ENCODE assay signal across 8 cellular contexts in the genomic region with DNA sequence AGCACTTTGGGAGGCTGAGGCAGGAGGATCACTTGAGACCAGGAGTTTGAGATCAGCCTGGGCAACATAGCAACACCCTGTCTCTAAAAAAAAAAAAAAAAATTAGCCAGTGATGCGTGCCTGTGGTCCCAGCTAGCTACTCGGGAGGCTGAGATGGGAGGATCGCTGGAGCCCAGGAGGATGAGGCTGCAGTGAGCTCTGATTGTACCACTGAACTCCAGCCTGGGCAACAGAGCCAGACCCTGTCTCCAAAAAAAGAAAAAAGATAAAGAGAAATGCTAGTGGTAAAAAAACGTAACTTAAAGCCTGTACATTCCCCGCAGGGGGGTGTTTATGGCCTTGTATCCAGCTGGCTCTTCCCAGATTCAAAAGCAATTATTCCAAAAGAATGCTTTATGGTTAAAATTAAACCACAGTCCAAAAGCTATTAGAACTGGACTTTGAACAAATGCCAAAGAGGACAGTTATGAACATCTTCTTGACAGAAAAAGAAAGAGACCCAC. TPM values are rescaled to one million over a fixed set of nuclear protein-coding genes. Genes with fewer than 3 reads are reported as not detected.
DNase-seq lines count a peak whose midpoint lies in the region; ATAC-seq, FAIRE-seq and TF ChIP-seq lines count a peak whose summit lies in the region.

No MANE protein-coding gene starts in this region.

- no peak for DNase-seq in Panc1 (ENCODE audit: low read depth, low spot score)
- DNase-seq in epithelial cell of proximal tubule (ENCODE audit: low read depth) = no peak
- peak; percentile 47 for DNase-seq in posterior vena cava (ENCODE audit: low spot score)
- DNase-seq in hepatic stellate cell (ENCODE audit: low spot score) = no peak
- no peak for DNase-seq in NCI-H187 (lab: John Stamatoyannopoulos, UW)
- no peak for DNase-seq in NCI-H187 treated with DMSO at 0.1 percent for 48 hours (lab: John Stamatoyannopoulos, UW)
- no peak for DNase-seq in GM12891 (ENCODE audit: insufficient read length, low spot score)

- H3K27me3 ChIP-seq in Panc1 (ENCODE audit: control insufficient read depth, insufficient read depth, low read length) = no peaks in the 10 kb centered on the region

- in situ Hi-C loops in Panc1 (cut with HindIII; ENCODE audit: low pct_unique_long_range_greater_than_20kb, low sequenced_read_pairs) = no loop called here

- peak overlapping the region; percentile 93 for H3K9ac ChIP-seq in ES-I3 (ENCODE audit: low read depth, low read length)

- H3K36me3 ChIP-seq in ES-I3 (ENCODE audit: insufficient read depth, low read length) (no peaks in the 10 kb centered on the region), Panc1 (ENCODE audit: control insufficient read depth, insufficient read depth, low read length) (no peaks in the 10 kb centered on the region)

- no peak for TF ChIP-seq POLR2A in GM12891 (IDR thresholded peaks at IDR 0.05; ENCODE audit: low read depth, low read length)

- no peaks in the 10 kb centered on the region for H3K4me1 ChIP-seq in ES-I3 (ENCODE audit: insufficient read depth, low read length)
- H3K4me1 ChIP-seq in Panc1 (ENCODE audit: control insufficient read depth, insufficient read depth, low read length) = 0 out of 2 replicates have a peak, but pooled peaks cover 3% of the 10 kb centered on the region

- ATAC-seq in Panc1 = no peak

- POLR2A ChIA-PET in Panc1 (lab: Charles Lee) = interaction anchor here (0.6 to 0.7 kb wide), 2 partner anchors 48 to 108 kb away, joined by 3 to 14 read pairs; no protein-coding TSS in a partner anchor

- H3K4me3 ChIP-seq in Panc1 (ENCODE audit: low read depth in 2 of 2, low read length in 2 of 2) = peak overlapping the region; percentile 64 to 77
- peak overlapping the region; percentile 64 for H3K4me3 ChIP-seq in epithelial cell of proximal tubule (ENCODE audit: low read depth, low read length)

- FAIRE-seq in GM12891 (lab: Jason Lieb, UNC) = no peak

- peak overlapping the region; percentile 80 for H3K27ac ChIP-seq in Panc1 (ENCODE audit: low read length)

- CTCF ChIA-PET in Panc1 (lab: Charles Lee) = interaction anchor here (0.6 to 2.3 kb wide), 7 partner anchors 13 to 110 kb away, joined by 3 to 24 read pairs (median 6); partner anchors contain the start of genes AP5B1 and KAT5

- no peaks in the 10 kb centered on the region for H3K9me3 ChIP-seq in ES-I3 (ENCODE audit: control insufficient read depth, insufficient read depth, low read length)
- H3K9me3 ChIP-seq in Panc1 (ENCODE audit: control insufficient read depth, insufficient read depth, low read depth, low read length) = no peaks in the 10 kb centered on the region

- TF ChIP-seq CTCF in Panc1 (IDR thresholded peaks at IDR 0.05) (no peak), epithelial cell of proximal tubule (conservative IDR thresholded peaks at IDR 0.05; ENCODE audit: low read depth, low read length) (no peak)

- intact Hi-C loops in Panc1 (cut with micrococcal nuclease; ENCODE audit: unreplicated experiment) = loop anchor here (5.0 kb wide), 2 partner anchors 35 to 105 kb away; partner anchors contain the start of genes AP5B1 and KAT5
- intact Hi-C loops in posterior vena cava (cut with DNase I) = loop anchor here in 1 of 2 donors (2.0 to 5.0 kb wide), 2 partner anchors 37 to 110 kb away; partner anchors contain the start of gene AP5B1

- no TSS peak for BruUV-seq in Panc1 (replicated peaks; lab: Mats Ljungman, UMichigan)

TF ChIP-seq in GM12891, 5 proteins besides CTCF, POLR2A, EP300 and RAD21:
- TF ChIP-seq TAF1 (IDR thresholded peaks at IDR 0.05; ENCODE audit: low read depth, low read length) = no peak
- TF ChIP-seq PAX5 (IDR thresholded peaks at IDR 0.05; ENCODE audit: insufficient read depth, low read length, severe bottlenecking) = no peak
- TF ChIP-seq POLR2AphosphoS5 (IDR thresholded peaks at IDR 0.05; ENCODE audit: low read depth, low read length) = no peak
- no peak for TF ChIP-seq POU2F2 (IDR thresholded peaks at IDR 0.05; ENCODE audit: low read depth, low read length)
- TF ChIP-seq SPI1 (IDR thresholded peaks at IDR 0.05; ENCODE audit: low read depth, low read length) = no peak

RNA-seq across cellular contexts. Expression of gene SNX32, which starts 16.4 kb away (rescaled TPM):
- total RNA-seq in Panc1 (2021; ENCODE audit: unreplicated experiment) = not detected
- 0.47 TPM for polyA plus RNA-seq in Panc1 (2012; ENCODE audit: insufficient read length)
- total RNA-seq in epithelial cell of proximal tubule = 2.1 TPM in 1 of 2 replicates, not detected in the other
- total RNA-seq in posterior vena cava = under 1 TPM; 0.52 to 0.65 TPM
- polyA plus RNA-seq in GM12891 (2012; ENCODE audit: low read depth, missing spikeins) = 1.4 TPM

RNA-seq across cellular contexts. Expression of gene OVOL1, which starts 30.5 kb away (rescaled TPM):
- 0.23 TPM for total RNA-seq in Panc1 (2021; ENCODE audit: unreplicated experiment)
- not detected for polyA plus RNA-seq in Panc1 (2012; ENCODE audit: insufficient read length)
- 4.8 and 12.5 TPM in 2 replicates for total RNA-seq in epithelial cell of proximal tubule
- total RNA-seq in posterior vena cava = not detected
- polyA plus RNA-seq in GM12891 (2012; ENCODE audit: low read depth, missing spikeins) = 0.09 TPM

RNA-seq across cellular contexts. Expression of gene AP5B1, which starts 36.6 kb away (rescaled TPM):
- total RNA-seq in Panc1 (2021; ENCODE audit: unreplicated experiment) (35.0 TPM), epithelial cell of proximal tubule (14.0 and 17.9 TPM in 2 replicates), posterior vena cava (10 to 100 TPM; 10.7 to 15.3 TPM)
- 22.7 TPM for polyA plus RNA-seq in Panc1 (2012; ENCODE audit: insufficient read length)
- polyA plus RNA-seq in GM12891 (2012; ENCODE audit: low read depth, missing spikeins) = 4.8 TPM

RNA-seq across cellular contexts. Expression of gene CFL1, which starts 40.6 kb away (rescaled TPM):
- total RNA-seq in Panc1 (2021; ENCODE audit: unreplicated experiment) = 1,911 TPM
- polyA plus RNA-seq in Panc1 (2012; ENCODE audit: insufficient read length) = 2,777 TPM
- total RNA-seq in epithelial cell of proximal tubule = 2,195 and 2,365 TPM in 2 replicates
- 100 to 1,000 TPM; 697 to 707 TPM for total RNA-seq in posterior vena cava
- polyA plus RNA-seq in GM12891 (2012; ENCODE audit: low read depth, missing spikeins) = 899 TPM

RNA-seq across cellular contexts. Expression of gene MUS81, which starts 42.9 kb away (rescaled TPM):
- total RNA-seq in Panc1 (2021; ENCODE audit: unreplicated experiment) = 140 TPM
- 132 TPM for polyA plus RNA-seq in Panc1 (2012; ENCODE audit: insufficient read length)
- total RNA-seq in epithelial cell of proximal tubule = 57.2 and 71.8 TPM in 2 replicates
- 10 to 100 TPM; 41.8 to 48.2 TPM for total RNA-seq in posterior vena cava
- 49.9 TPM for polyA plus RNA-seq in GM12891 (2012; ENCODE audit: low read depth, missing spikeins)
